9 cellular contexts compared by ENCODE assay signal in the genomic region with DNA sequence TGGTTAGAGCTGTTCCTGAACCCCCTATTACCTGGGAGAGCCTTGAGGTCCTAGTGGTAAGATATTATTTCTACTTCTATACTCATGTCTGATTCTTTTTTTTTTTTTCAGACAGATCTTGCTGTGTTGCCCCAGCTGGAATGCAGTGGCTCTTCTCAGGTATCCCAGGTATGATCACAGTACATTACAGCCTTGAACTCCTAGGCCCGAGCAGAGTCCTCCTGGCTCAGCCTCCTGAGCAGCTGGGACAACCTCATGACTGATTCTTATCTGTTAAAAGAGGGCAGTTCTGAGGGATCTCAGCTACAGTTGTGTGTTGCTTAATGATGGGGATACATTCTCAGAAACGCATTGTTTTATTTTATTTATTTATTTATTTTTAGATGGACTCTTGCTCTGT.
"Had no signal": no experiment of that assay in that cellular context is flagged by ENCODE, and none has a peak within 500 bp of the region (broad histone marks: within the 10 kb centered on the region; RNA-seq: fewer than 3 reads in every experiment).

No MANE protein-coding gene starts in this region.

- H3K27ac ChIP-seq: GM23248, HL-60 had no signal

- H3K4me3 Mint-ChIP-seq: HFFc6, IgD-negative memory B cell had no signal

- H3K36me3 Mint-ChIP-seq: IgD-negative memory B cell had no signal

- H3K27ac Mint-ChIP-seq: HFFc6, IgD-negative memory B cell had no signal

- H3K4me1 ChIP-seq: HAP-1 had no signal

- ATAC-seq: HCT116, HepG2 had no signal

- H3K9ac ChIP-seq: GM23248 had no signal

- H3K9me3 ChIP-seq: HAP-1 had no signal

- DNase-seq: GM23248, GOT3, H7, HFFc6 had no signal

- H3K9me3 Mint-ChIP-seq: HFFc6, IgD-negative memory B cell had no signal

- H3K4me3 ChIP-seq: GM23248, HAP-1 had no signal

- H3K36me3 ChIP-seq: HAP-1 had no signal
